ENCODE assay signal across 8 cellular contexts in the genomic region with DNA sequence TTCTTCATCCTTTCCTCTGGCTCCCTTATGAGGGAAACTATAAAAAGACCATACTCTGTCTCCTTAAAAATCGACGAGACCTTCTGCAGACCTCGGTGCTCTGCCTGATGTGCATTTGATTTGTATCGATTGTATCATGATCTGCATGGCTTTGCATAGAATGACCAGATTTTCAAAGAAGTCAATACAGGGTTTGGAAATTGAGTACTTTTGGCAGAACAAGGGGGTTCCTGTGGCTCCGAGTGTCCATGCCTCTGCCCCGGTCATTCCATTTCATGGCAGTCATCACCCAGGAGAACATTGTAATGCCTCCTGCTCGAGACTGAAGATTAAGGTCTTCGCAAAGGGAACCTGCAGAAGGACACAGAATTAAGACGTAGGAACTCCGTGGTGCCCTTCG. TPM values are rescaled to one million over a fixed set of nuclear protein-coding genes. Genes with fewer than 3 reads are reported as not detected.
DNase-seq lines count a peak whose midpoint lies in the region; FAIRE-seq and TF ChIP-seq lines count a peak whose summit lies in the region.

No MANE protein-coding gene starts in this region.

- H3K36me3 Mint-ChIP-seq in activated naive CD8-positive, alpha-beta T cell = peaks cover 6% of the 10 kb centered on the region

- no peak for FAIRE-seq in H54 (lab: Jason Lieb, UNC)

- H3K27me3 Mint-ChIP-seq in activated naive CD8-positive, alpha-beta T cell = no peaks in the 10 kb centered on the region

- H3K27me3 ChIP-seq in BJ (ENCODE audit: control insufficient read depth, insufficient read depth, low read length) (no peaks in the 10 kb centered on the region), kidney epithelial cell (ENCODE audit: control insufficient read depth, insufficient read depth, low read length) (no peaks in the 10 kb centered on the region), testis (no peaks in the 10 kb centered on the region)

- H3K4me1 ChIP-seq in testis = peaks cover 13% of the 10 kb centered on the region

- peaks cover 55% of the 10 kb centered on the region for H3K4me1 Mint-ChIP-seq in activated naive CD8-positive, alpha-beta T cell (ENCODE audit: low read depth)

- no peak for TF ChIP-seq POLR2A in H54 (IDR thresholded peaks at IDR 0.05; ENCODE audit: low read depth, low read length)
- no peak for TF ChIP-seq POLR2A in testis (IDR thresholded peaks at IDR 0.05)

- peaks cover 3% of the 10 kb centered on the region for H3K36me3 ChIP-seq in BJ (ENCODE audit: control insufficient read depth, insufficient read depth, low read length)
- peaks cover 1% of the 10 kb centered on the region for H3K36me3 ChIP-seq in kidney epithelial cell (ENCODE audit: control insufficient read depth, insufficient read depth, low read length)
- no peaks in the 10 kb centered on the region for H3K36me3 ChIP-seq in testis (ENCODE audit: low read depth, missing control alignments)

- intact Hi-C loops in testis (cut with DNase I; ENCODE audit: low total_unique reads) = no loop called here

- no peaks in the 10 kb centered on the region for H3K9me3 ChIP-seq in testis

- H3K27ac ChIP-seq in testis = peak overlapping the region; percentile 62 to 64

- peak overlapping the region; percentile 96 for H3K27ac Mint-ChIP-seq in activated naive CD8-positive, alpha-beta T cell

- POLR2A ChIA-PET in BJ (lab: Charles Lee) = no interaction called here

- no peaks in the 10 kb centered on the region for H3K9me3 Mint-ChIP-seq in activated naive CD8-positive, alpha-beta T cell (ENCODE audit: low read depth)

- CTCF ChIA-PET in BJ (lab: Yijun Ruan, JAX) = interaction anchor here (0.8 to 1.9 kb wide), 2 partner anchors 48 to 49 kb away, joined by 3 to 7 read pairs; no protein-coding TSS in a partner anchor

- no peak for DNase-seq in BJ (ENCODE audit: low read depth)
- DNase-seq in H54 (ENCODE audit: insufficient read length, low spot score) = peak; percentile 15
- DNase-seq in kidney epithelial cell (ENCODE audit: low read depth) = no peak
- DNase-seq in testis = no peak
- DNase-seq in hepatic stellate cell (ENCODE audit: low spot score) = no peak
- no peak for DNase-seq in NCI-H128 (lab: John Stamatoyannopoulos, UW; ENCODE audit: unreplicated experiment)
- DNase-seq in SIG-M5 treated with dmso at 0.1 percent for 504 hours (lab: John Stamatoyannopoulos, UW; ENCODE audit: unreplicated experiment) = no peak

- H3K4me3 ChIP-seq in BJ (ENCODE audit: low read depth, low read length) (peak overlapping the region; percentile 92), kidney epithelial cell (ENCODE audit: low read depth, low read length) (peak overlapping the region; percentile 76), testis (peak overlapping the region; percentile 67 to 83)

- TF ChIP-seq CTCF in BJ (IDR thresholded peaks at IDR 0.05; ENCODE audit: insufficient read depth, low read depth, low read length) = no peak
- TF ChIP-seq CTCF in kidney epithelial cell (IDR thresholded peaks at IDR 0.05; ENCODE audit: insufficient read depth, low read length, poor library complexity, severe bottlenecking) = no peak
- no peak for TF ChIP-seq CTCF in testis (IDR thresholded peaks at IDR 0.05)

- H3K4me3 Mint-ChIP-seq in activated naive CD8-positive, alpha-beta T cell = peak overlapping the region; percentile 98

- 2 to 3% methylated on average over 11 of the region's 11 CpGs for WGBS in testis, 2 donors

RNA-seq across cellular contexts. Expression of gene CASP2, which starts 0.7 kb away (rescaled TPM):
- 15.4 and 16.0 TPM in 2 replicates for polyA plus RNA-seq in BJ (2011; rRNA removed)
- 27.3 and 39.8 TPM in 2 replicates for polyA minus RNA-seq in BJ (2011; rRNA and poly(A)+ RNA removed)
- 24.6 and 26.9 TPM in 2 replicates for total RNA-seq in kidney epithelial cell
- total RNA-seq in testis = 10 to 100 TPM; 23.6 to 26.5 TPM
- 20.7 TPM for polyA plus RNA-seq in testis (ENCODE audit: insufficient read depth, low read depth, low replicate concordance)

RNA-seq across cellular contexts. Expression of gene TMEM139, which starts 4.1 kb away (rescaled TPM):
- 0.11 and 0.15 TPM in 2 replicates for polyA plus RNA-seq in BJ (2011; rRNA removed)
- polyA minus RNA-seq in BJ (2011; rRNA and poly(A)+ RNA removed) = not detected in 2 replicates
- total RNA-seq in kidney epithelial cell = 11.9 and 20.5 TPM in 2 replicates
- 1 to 10 TPM; 1.1 to 2.2 TPM for total RNA-seq in testis
- polyA plus RNA-seq in testis (ENCODE audit: insufficient read depth, low read depth, low replicate concordance) = 5.3 TPM

RNA-seq across cellular contexts. Expression of gene GSTK1, which starts 25.6 kb away (rescaled TPM):
- polyA plus RNA-seq in BJ (2011; rRNA removed) (132 and 164 TPM in 2 replicates), testis (ENCODE audit: insufficient read depth, low read depth, low replicate concordance) (169 TPM)
- polyA minus RNA-seq in BJ (2011; rRNA and poly(A)+ RNA removed) = 50.0 and 80.1 TPM in 2 replicates
- total RNA-seq in kidney epithelial cell (139 and 152 TPM in 2 replicates), testis (100 to 1,000 TPM; 105 to 136 TPM)

RNA-seq across cellular contexts. Expression of gene CLCN1, which starts 27.1 kb away (rescaled TPM):
- polyA plus RNA-seq in BJ (2011; rRNA removed) (not detected in 2 replicates), testis (ENCODE audit: insufficient read depth, low read depth, low replicate concordance) (2.7 TPM)
- polyA minus RNA-seq in BJ (2011; rRNA and poly(A)+ RNA removed) = not detected in 2 replicates
- total RNA-seq in kidney epithelial cell (not detected in 2 replicates), testis (1 to 10 TPM; 1.1 to 1.4 TPM)
